Comparison of ENCODE assay signal across 25 cellular contexts in genomic region chr3:62585861-62586260, GRCh38.
DNase-seq lines count a peak whose midpoint lies in the region; ATAC-seq and TF ChIP-seq lines count a peak whose summit lies in the region.
"Had no signal": no experiment of that assay in that cellular context is flagged by ENCODE, and none has a peak within 500 bp of the region (broad histone marks: within the 10 kb centered on the region; RNA-seq: fewer than 3 reads in every experiment).

No MANE protein-coding gene starts in this region.

- H3K27ac ChIP-seq in IMR-90 (ENCODE audit: insufficient read depth, low read length) (no peak overlapping the region; the same call in 1 of the 2 replicates), osteoblast (ENCODE audit: low read depth, low read length) (peak overlapping the region; percentile 95)
- H3K27ac ChIP-seq: KMS-11, SK-N-MC had no signal

- H4K20me1 ChIP-seq in IMR-90 (ENCODE audit: insufficient read depth, low read length) (no peaks in the 10 kb centered on the region), osteoblast (ENCODE audit: insufficient read depth, low read length) (no peaks in the 10 kb centered on the region)

- H3K14ac ChIP-seq in IMR-90 (replicated peaks; ENCODE audit: low read depth, low read length), result no peak overlapping the region

- TF ChIP-seq RAD21 in IMR-90 (IDR thresholded peaks at IDR 0.05; ENCODE audit: low read length), result no peak

- DNase-seq in EH (ENCODE audit: low read depth) (peak; percentile 43), IMR-90 (peak; percentile 18), cardiac fibroblast (ENCODE audit: low read depth in 2 of 2) (peak; percentile 34 to 44), osteoblast (ENCODE audit: insufficient read length, low spot score, missing footprints) (no peak), cortex of kidney (lab: John Stamatoyannopoulos, UW) (no peak)
- no peak for DNase-seq in activated naive CD4-positive, alpha-beta T cell treated with Interleukin-2 at 50 U/mL for 16 hours
- DNase-seq: ACHN; AML-193; Caco-2; CD4-positive, CD25-positive, alpha-beta regulatory T cell; DMS153; MG63; NCI-H1092; NCI-H146; NCI-H2081 treated with DMSO at 0.1 percent for 48 hours; NCI-H510A; NCI-H774; PC-3 had no signal

- H3K23ac ChIP-seq in IMR-90 (ENCODE audit: low read depth, low read length), result peak overlapping the region; percentile 40; the same call in 1 of the 2 replicates

- H3K36me3 ChIP-seq in IMR-90 (ENCODE audit: control insufficient read depth, insufficient read depth, low read length), result no peaks in the 10 kb centered on the region
- no peaks in the 10 kb centered on the region for H3K36me3 ChIP-seq in osteoblast (ENCODE audit: insufficient read depth, low read length)
- H3K36me3 ChIP-seq: MG63 had no signal

- H2AFZ ChIP-seq in IMR-90 (replicated peaks; ENCODE audit: low read length, poor library complexity) (peak overlapping the region; percentile 52), osteoblast (ENCODE audit: low read length) (peak overlapping the region; percentile 33)
- H2AFZ ChIP-seq: GM23338 had no signal

- H4K5ac ChIP-seq in IMR-90 (ENCODE audit: low read depth, low read length), result no peak overlapping the region

- no CpG with 5 or more reads among the region's 4 CpGs for WGBS in IMR-90 (ENCODE audit: extremely low coverage in 2 of 2, insufficient read length in 1 of 2), 2 experiments

- no peak for TF ChIP-seq POLR2A in IMR-90 (IDR thresholded peaks at IDR 0.05; ENCODE audit: low read depth, low read length)

- BruUV-seq in IMR-90 (replicated peaks; lab: Mats Ljungman, UMichigan), result no TSS peak

- CTCF ChIA-PET in IMR-90 (lab: Yijun Ruan, JAX), result no interaction called here

- H2BK120ac ChIP-seq in IMR-90 (ENCODE audit: low read depth, low read length), result peak overlapping the region; percentile 51; the same call in 1 of the 2 replicates

- H4K8ac ChIP-seq in IMR-90 (ENCODE audit: low read depth in 2 of 2, low read length in 2 of 2), result peak overlapping the region; percentile 7 to 75; a peak in 2 of 4 replicates

- no peak overlapping the region for H2AK9ac ChIP-seq in IMR-90 (replicated peaks; ENCODE audit: low read depth, low read length, poor library complexity)

- no peak overlapping the region for H3K56ac ChIP-seq in IMR-90 (ENCODE audit: extremely low read depth, insufficient read depth, low read length)

- no peaks in the 10 kb centered on the region for H3K79me1 ChIP-seq in IMR-90 (ENCODE audit: low read depth in 1 of 2, low read length in 2 of 2)

- TF ChIP-seq CTCF in IMR-90 (conservative IDR thresholded peaks at IDR 0.05; ENCODE audit: low read depth, low read length), result no peak
- no peak for TF ChIP-seq CTCF in cardiac fibroblast (IDR thresholded peaks at IDR 0.05; ENCODE audit: low read depth, low read length)
- TF ChIP-seq CTCF in osteoblast (IDR thresholded peaks at IDR 0.05; ENCODE audit: extremely low read depth, low read depth, low read length), result no peak

- no peaks in the 10 kb centered on the region for H3K9me3 ChIP-seq in IMR-90 (ENCODE audit: control insufficient read depth, insufficient read depth, low read length)
- H3K9me3 ChIP-seq in osteoblast (ENCODE audit: low read depth, low read length), result no peaks in the 10 kb centered on the region
- H3K9me3 ChIP-seq: Caco-2, MG63 had no signal

- ATAC-seq in IMR-90 (ENCODE audit: low read depth) (no peak), GM18520 (IDR thresholded peaks at IDR 0.05; ENCODE audit: unreplicated experiment) (no peak), GM18907 (IDR thresholded peaks at IDR 0.05; ENCODE audit: unreplicated experiment) (no peak)
- ATAC-seq: GM23338, HepG2, PC-3, Right ventricle myocardium inferior had no signal

- no peak overlapping the region for H3K9ac ChIP-seq in IMR-90 (ENCODE audit: low read depth, low read length)
- H3K9ac ChIP-seq: KMS-11 had no signal

- H4K91ac ChIP-seq in IMR-90 (ENCODE audit: insufficient read depth, low read depth, low read length), result no peak overlapping the region

- H3K4ac ChIP-seq in IMR-90 (ENCODE audit: low read depth, low read length), result peak overlapping the region; percentile 28; the same call in 1 of the 2 replicates

- H2BK20ac ChIP-seq in IMR-90 (ENCODE audit: low read depth, low read length), result peak overlapping the region; percentile 43; the same call in 1 of the 2 replicates

- intact Hi-C loops in IMR-90 (cut with micrococcal nuclease), result no loop called here

- POLR2A ChIA-PET in IMR-90 (lab: Charles Lee; ENCODE audit: unreplicated experiment), result no interaction called here

- in situ Hi-C loops in IMR-90 (cut with MboI; ENCODE audit: low sequenced_read_pairs), result no loop called here

- peaks cover 9% of the 10 kb centered on the region for H3K4me1 ChIP-seq in IMR-90 (ENCODE audit: control insufficient read depth, insufficient read depth, low read length)
- peaks cover 29% of the 10 kb centered on the region for H3K4me1 ChIP-seq in osteoblast (ENCODE audit: insufficient read depth, low read length)
- H3K4me1 ChIP-seq: Caco-2 had no signal

- dilution Hi-C loops in IMR-90 (cut with HindIII; ENCODE audit: low sequenced_read_pairs, unreplicated experiment), result no loop called here

- no peak overlapping the region; the same call in 1 of the 2 replicates for H2AK5ac ChIP-seq in IMR-90 (ENCODE audit: low read depth, low read length)

- H3K9me1 ChIP-seq in IMR-90 (ENCODE audit: insufficient read depth, low read length), result no peaks in the 10 kb centered on the region

- no peak overlapping the region for H2BK5ac ChIP-seq in IMR-90 (ENCODE audit: low read depth, low read length, poor library complexity, severe bottlenecking)

- H3K27me3 ChIP-seq in IMR-90 (ENCODE audit: control insufficient read depth, insufficient read depth, low read length) (no peaks in the 10 kb centered on the region), osteoblast (ENCODE audit: insufficient read depth, low read length) (no peaks in the 10 kb centered on the region)
- H3K27me3 ChIP-seq: MG63 had no signal

- no peak overlapping the region for H3K4me2 ChIP-seq in IMR-90 (ENCODE audit: low read depth, low read length)
- H3K4me2 ChIP-seq in osteoblast (ENCODE audit: insufficient read depth, low read length), result no peak overlapping the region
- H3K4me2 ChIP-seq: GM23338, KMS-11 had no signal

- peak overlapping the region; percentile 27; the same call in 1 of the 2 replicates for H3K18ac ChIP-seq in IMR-90 (ENCODE audit: low read depth, low read length)

- H2BK15ac ChIP-seq in IMR-90 (ENCODE audit: low read depth, low read length), result peak overlapping the region; percentile 70; the same call in 2 of the 3 replicates

- no peaks in the 10 kb centered on the region for H3K79me2 ChIP-seq in osteoblast (ENCODE audit: insufficient read depth, low read length)

- H3K4me3 ChIP-seq in IMR-90 (ENCODE audit: insufficient read depth, low read depth, low read length) (no peak overlapping the region), cardiac fibroblast (replicated peaks in 1 of 2; ENCODE audit: low read depth in 2 of 2, low read length in 2 of 2) (no peak overlapping the region), osteoblast (ENCODE audit: insufficient read depth, low read length) (no peak overlapping the region)
- H3K4me3 ChIP-seq: GM23338, MG63, SK-N-MC had no signal

TF ChIP-seq in IMR-90, 13 proteins besides CTCF, POLR2A, EP300 and RAD21:
- TF ChIP-seq FOS (IDR thresholded peaks at IDR 0.05; ENCODE audit: low read depth, low read length) (no peak), NFE2L2 (IDR thresholded peaks at IDR 0.05; ENCODE audit: low read depth, low read length) (no peak), SMC3 (IDR thresholded peaks at IDR 0.05; ENCODE audit: low read depth, low read length) (no peak), CHD1 (IDR thresholded peaks at IDR 0.05; ENCODE audit: low read depth, low read length) (no peak), MAZ (IDR thresholded peaks at IDR 0.05; ENCODE audit: borderline replicate concordance, low read depth, low read length) (no peak), RCOR1 (IDR thresholded peaks at IDR 0.05; ENCODE audit: insufficient replicate concordance, low read length) (no peak)
TF ChIP-seq in IMR-90: peak in this region for 0.

Comparison
In these comparisons a context has a peak if more than half of its experiments do, and no peak if none do; other contexts are left out.
1. DNase-seq: peak in EH (single experiment), IMR-90 (single experiment) and cardiac fibroblast (2 of 2); none in osteoblast (single experiment), activated naive CD4-positive, alpha-beta T cell treated with Interleukin-2 at 50 U/mL for 16 hours (single experiment) and cortex of kidney (single experiment).